ENCODE assay signal across 19 cellular contexts in genomic region chr14:78202976-78203375, GRCh38. TPM values are rescaled to one million over a fixed set of nuclear protein-coding genes. Genes with fewer than 3 reads are reported as not detected.
DNase-seq lines count a peak whose midpoint lies in the region; ATAC-seq, FAIRE-seq and TF ChIP-seq lines count a peak whose summit lies in the region.
"Had no signal": no experiment of that assay in that cellular context is flagged by ENCODE, and none has a peak within 500 bp of the region (broad histone marks: within the 10 kb centered on the region; RNA-seq: fewer than 3 reads in every experiment).

No MANE protein-coding gene starts in this region.

- TF ChIP-seq CTCF in H1 (IDR thresholded peaks at IDR 0.05; ENCODE audit: control extremely low read depth in 1 of 3, insufficient read depth in 1 of 3, low read depth in 1 of 3, low read length in 3 of 3) = no peak
- no peak for TF ChIP-seq CTCF in H9 (conservative IDR thresholded peaks at IDR 0.05)

- H3K23ac ChIP-seq in H1 (ENCODE audit: insufficient read length) (no peak overlapping the region), H9 (ENCODE audit: insufficient read length, low read depth, low read length) (no peak overlapping the region)

- no peaks in the 10 kb centered on the region for H3K9me3 Mint-ChIP-seq in activated T-cell treated with anti-CD3 and anti-CD28 coated beads, Interleukin-2, amount 50 U/mL, for 72 hours
- no peaks in the 10 kb centered on the region for H3K9me3 Mint-ChIP-seq in H9
- H3K9me3 Mint-ChIP-seq: activated CD4-positive, alpha-beta T cell treated with anti-CD3 and anti-CD28 coated beads, Interleukin-2, amount 10 ng/mL, durations not matched to agents 24 days and 14 days; dendritic cell treated with granulocyte-macrophage colony-stimulating factor and Interleukin-4, amounts not matched to agents 40 ng/mL and 50 ng/mL, for 4 days had no signal

- H3K23me2 ChIP-seq in H1 (ENCODE audit: low read depth, low read length) (no peaks in the 10 kb centered on the region), H9 (ENCODE audit: insufficient read length, low read depth, low read length, poor library complexity, severe bottlenecking) (no peaks in the 10 kb centered on the region)

- no peak for TF ChIP-seq POLR2A in H1 (IDR thresholded peaks at IDR 0.05; ENCODE audit: control extremely low read depth in 1 of 2, low read depth in 2 of 2, low read length in 2 of 2)

- H3K9me3 ChIP-seq in H1 (ENCODE audit: insufficient read depth in 2 of 2, low read depth in 1 of 2, low read length in 1 of 2) (no peaks in the 10 kb centered on the region), H9 (ENCODE audit: control insufficient read depth, low read depth, low read length) (no peaks in the 10 kb centered on the region)
- H3K9me3 ChIP-seq: breast epithelium, sigmoid colon, tibial artery had no signal

- H3K4ac ChIP-seq in H1 (replicated peaks; ENCODE audit: insufficient read length, low read depth, low read length) (no peak overlapping the region), H9 (ENCODE audit: low read depth, low read length) (no peak overlapping the region)

- H4K8ac ChIP-seq in H1 (ENCODE audit: extremely low read depth, insufficient read depth, low read length) (no peak overlapping the region), H9 (replicated peaks; ENCODE audit: insufficient read length, low read depth, low read length) (no peak overlapping the region)

- no peak overlapping the region for H3T11ph ChIP-seq in H9 (ENCODE audit: low read length)

- no peaks in the 10 kb centered on the region for H3K27me3 Mint-ChIP-seq in activated T-cell treated with anti-CD3 and anti-CD28 coated beads, Interleukin-2, amount 50 U/mL, for 72 hours (ENCODE audit: low read depth)
- peaks cover 2% of the 10 kb centered on the region; the same call in 1 of the 2 replicates for H3K27me3 Mint-ChIP-seq in H9 (ENCODE audit: low read depth)
- H3K27me3 Mint-ChIP-seq: CD4-positive, alpha-beta memory T cell had no signal

- whole genome bisulfite sequencing in H1 (ENCODE audit: extremely low coverage in 1 of 2, insufficient coverage in 1 of 2, insufficient read length in 1 of 2, insufficient replicate concordance in 2 of 2, low coverage in 1 of 2, low lambda C conversion rate in 2 of 2, missing lambda C conversion rate in 1 of 2), 2 experiments = 17% methylated on average over 1 of the region's 1 CpG; no CpG with 5 or more reads in 1 of the 2 experiments
- WGBS in H9 (ENCODE audit: extremely low coverage, insufficient read length, low lambda C conversion rate) = no CpG with 5 or more reads among the region's 1 CpG

- H3K4me3 ChIP-seq in H1 (ENCODE audit: extremely low read depth in 1 of 4, insufficient read depth in 2 of 4, low read depth in 3 of 4, low read length in 4 of 4) = no peak overlapping the region
- H3K4me3 ChIP-seq: breast epithelium, gastroesophageal sphincter, K562, sigmoid colon, tibial artery had no signal

- no peak overlapping the region for H3K4me2 ChIP-seq in H1 (ENCODE audit: insufficient read depth in 1 of 2, low read depth in 2 of 2, low read length in 2 of 2)
- H3K4me2 ChIP-seq in H9 (ENCODE audit: insufficient read depth, insufficient read length, low read length) = no peak overlapping the region

- H3K79me2 ChIP-seq in H1 (ENCODE audit: control insufficient read depth in 1 of 2, insufficient read depth in 2 of 2, low read length in 2 of 2) (no peaks in the 10 kb centered on the region), H9 (ENCODE audit: insufficient read depth, low read length) (no peaks in the 10 kb centered on the region)

- no peak overlapping the region for H3K4me3 Mint-ChIP-seq in activated T-cell treated with anti-CD3 and anti-CD28 coated beads, Interleukin-2, amount 50 U/mL, for 72 hours
- H3K4me3 Mint-ChIP-seq in H9 = no peak overlapping the region
- H3K4me3 Mint-ChIP-seq: CD4-positive, alpha-beta memory T cell; dendritic cell treated with granulocyte-macrophage colony-stimulating factor and Interleukin-4, amounts not matched to agents 40 ng/mL and 50 ng/mL, for 4 days; natural killer cell treated with Interleukin-12 subunit alpha and Interleukin-12 subunit beta and Interleukin-15 and Interleukin-18, amount 100 ng/mL, for 72 hours; stimulated activated naive B cell treated with anti-CD40 and anti-IgM and Interleukin-4, amounts not matched to agents 10 μg/mL and 1 μg/mL and 100 μg/mL, for 72 hours had no signal

- no peaks in the 10 kb centered on the region for H3K36me3 Mint-ChIP-seq in activated T-cell treated with anti-CD3 and anti-CD28 coated beads, Interleukin-2, amount 50 U/mL, for 72 hours (ENCODE audit: insufficient read depth in 2 of 2)
- peaks cover 0 to 4% (median 0%) of the 10 kb centered on the region in 3 experiments; a peak in 2 of 7 replicates for H3K36me3 Mint-ChIP-seq in H9 (ENCODE audit: insufficient read depth in 1 of 3, low read depth in 3 of 3)
- H3K36me3 Mint-ChIP-seq: CD4-positive, alpha-beta memory T cell; natural killer cell treated with Interleukin-12 subunit alpha and Interleukin-12 subunit beta and Interleukin-15 and Interleukin-18, amount 100 ng/mL, for 72 hours; stimulated activated naive B cell treated with anti-CD40 and anti-IgM and Interleukin-4, amounts not matched to agents 10 μg/mL and 1 μg/mL and 100 μg/mL, for 72 hours had no signal

- H3K4me1 ChIP-seq in H1 (replicated peaks in 1 of 4; ENCODE audit: control insufficient read depth in 3 of 4, insufficient read depth in 4 of 4, low read length in 3 of 4) = peaks cover 0 to 5% (median 1%) of the 10 kb centered on the region in 4 experiments; a peak in 1 of 7 replicates
- H3K4me1 ChIP-seq in H9 (ENCODE audit: insufficient read depth, low read length) = no peaks in the 10 kb centered on the region
- H3K4me1 ChIP-seq: breast epithelium, gastroesophageal sphincter, sigmoid colon, tibial artery had no signal

- H3K4me1 Mint-ChIP-seq in activated T-cell treated with anti-CD3 and anti-CD28 coated beads, Interleukin-2, amount 50 U/mL, for 72 hours (ENCODE audit: low read depth) = peaks cover 11% of the 10 kb centered on the region
- peaks cover 16 to 22% of the 10 kb centered on the region in 2 experiments for H3K4me1 Mint-ChIP-seq in H9

- H3K27me3 ChIP-seq in H1 (replicated peaks in 1 of 4; ENCODE audit: control insufficient read depth in 3 of 4, extremely low read depth in 1 of 4, insufficient read depth in 3 of 4, low read length in 3 of 4) (no peaks in the 10 kb centered on the region), H9 (ENCODE audit: insufficient read depth, low read length) (no peaks in the 10 kb centered on the region)
- H3K27me3 ChIP-seq: breast epithelium, sigmoid colon, tibial artery had no signal

- H3K27ac Mint-ChIP-seq in activated T-cell treated with anti-CD3 and anti-CD28 coated beads, Interleukin-2, amount 50 U/mL, for 72 hours = no peak overlapping the region
- H3K27ac Mint-ChIP-seq in H9 = 0 out of 7 replicates have a peak overlapping the region, but pooled peaks of 1 of the 3 experiments have one; percentile 16
- H3K27ac Mint-ChIP-seq: activated CD4-positive, alpha-beta T cell treated with anti-CD3 and anti-CD28 coated beads, Interleukin-2, amount 10 ng/mL, durations not matched to agents 24 days and 14 days; CD4-positive, alpha-beta memory T cell; dendritic cell treated with granulocyte-macrophage colony-stimulating factor and Interleukin-4, amounts not matched to agents 40 ng/mL and 50 ng/mL, for 4 days; natural killer cell treated with Interleukin-12 subunit alpha and Interleukin-12 subunit beta and Interleukin-15 and Interleukin-18, amount 100 ng/mL, for 72 hours; stimulated activated naive B cell treated with anti-CD40 and anti-IgM and Interleukin-4, amounts not matched to agents 10 μg/mL and 1 μg/mL and 100 μg/mL, for 72 hours had no signal

- H2BK120ac ChIP-seq in H1 (replicated peaks; ENCODE audit: low read depth, low read length) = no peak overlapping the region
- H2BK120ac ChIP-seq in H9 (ENCODE audit: low read depth, low read length, poor library complexity, severe bottlenecking) = no peak overlapping the region

- POLR2A ChIA-PET in H1 (lab: Charles Lee; ENCODE audit: partially characterized antibody) = no interaction called here

- peak overlapping the region; percentile 50; the same call in 1 of the 2 replicates for H2BK12ac ChIP-seq in H1 (ENCODE audit: low read depth, low read length)
- no peak overlapping the region for H2BK12ac ChIP-seq in H9 (ENCODE audit: insufficient read length, low read depth, low read length)

- H3K56ac ChIP-seq in H1 (replicated peaks; ENCODE audit: insufficient read length, low read depth, low read length) = no peak overlapping the region
- no peak overlapping the region for H3K56ac ChIP-seq in H9 (ENCODE audit: insufficient read length, low read depth, low read length)

- TF ChIP-seq RAD21 in H1 (IDR thresholded peaks at IDR 0.05 in 1 of 2, conservative IDR thresholded peaks at IDR 0.05 in 1 of 2; ENCODE audit: low read depth in 2 of 2, low read length in 2 of 2) = no peak

- H2AK5ac ChIP-seq in H1 (ENCODE audit: low read depth, low read length) (no peak overlapping the region), H9 (ENCODE audit: insufficient read length, low read length) (no peak overlapping the region)

- H4K20me1 ChIP-seq in H1 (replicated peaks in 1 of 2; ENCODE audit: control insufficient read depth in 1 of 2, insufficient read depth in 2 of 2, low read length in 2 of 2) = no peaks in the 10 kb centered on the region
- H4K20me1 ChIP-seq in H9 (ENCODE audit: control insufficient read depth, insufficient read depth, insufficient read length) = no peaks in the 10 kb centered on the region

- DNase-seq in DMS153 treated with DMSO at 0.1 percent for 48 hours (lab: John Stamatoyannopoulos, UW; ENCODE audit: unreplicated experiment) (peak; percentile 85), NCI-H1417 (lab: John Stamatoyannopoulos, UW) (peak; percentile 93 to 99 (median 94)), NCI-H2171 (lab: John Stamatoyannopoulos, UW) (peak; percentile 39), H1 (ENCODE audit: low read depth in 1 of 2, low spot score in 2 of 2) (no peak), GM19239 (ENCODE audit: insufficient read length, low spot score) (no peak), H9 (no peak), DMS 273 (lab: John Stamatoyannopoulos, UW; ENCODE audit: unreplicated experiment) (no peak)
- DNase-seq in activated T-cell treated with anti-CD3 and anti-CD28 coated beads, Interleukin-2, amount 50 U/mL, for 72 hours = no peak
- DNase-seq: activated CD4-positive, alpha-beta T cell treated with anti-CD3 and anti-CD28 coated beads, Interleukin-2, amount 10 ng/mL, durations not matched to agents 24 days and 14 days; CD4-positive, alpha-beta memory T cell; left cardiac atrium; sigmoid colon; stimulated activated naive B cell treated with anti-CD40 and anti-IgM and Interleukin-4, amounts not matched to agents 10 μg/mL and 1 μg/mL and 100 μg/mL, for 72 hours; tibial artery had no signal

- no peaks in the 10 kb centered on the region for H3K36me3 ChIP-seq in H1 (ENCODE audit: control insufficient read depth in 2 of 4, insufficient read depth in 4 of 4, low read length in 3 of 4)
- H3K36me3 ChIP-seq: breast epithelium, gastroesophageal sphincter, sigmoid colon, tibial artery had no signal

- H2AFZ ChIP-seq in H1 (ENCODE audit: low read length) (no peak overlapping the region), H9 (ENCODE audit: low read length) (no peak overlapping the region)

- no peak for FAIRE-seq in H1 (lab: Jason Lieb, UNC)
- no peak for FAIRE-seq in GM19239 (lab: Jason Lieb, UNC)
- FAIRE-seq: K562 had no signal

- H2BK15ac ChIP-seq in H1 (ENCODE audit: low read length) = no peak overlapping the region
- H2BK15ac ChIP-seq in H9 (ENCODE audit: low read depth, low read length) = no peak overlapping the region

- TF ChIP-seq EP300 in H1 (IDR thresholded peaks at IDR 0.05; ENCODE audit: borderline replicate concordance in 1 of 2, low read depth in 2 of 2, low read length in 2 of 2) = no peak

- no peak overlapping the region for H3K27ac ChIP-seq in H1 (ENCODE audit: low read depth, low read length)
- H3K27ac ChIP-seq in H9 (ENCODE audit: insufficient read length, low read depth, low read length) = no peak overlapping the region
- H3K27ac ChIP-seq: breast epithelium, gastroesophageal sphincter, sigmoid colon, tibial artery had no signal

- H4K5ac ChIP-seq in H1 (ENCODE audit: insufficient read length, low read depth, low read length) (no peak overlapping the region), H9 (ENCODE audit: insufficient read length, low read depth, low read length) (no peak overlapping the region)

- peak overlapping the region; percentile 43; the same call in 1 of the 2 replicates for H3K18ac ChIP-seq in H1 (ENCODE audit: extremely low read depth, low read length)
- H3K18ac ChIP-seq in H9 (ENCODE audit: insufficient read length, low read depth, low read length) = no peak overlapping the region

- no peaks in the 10 kb centered on the region for H3K79me1 ChIP-seq in H1 (ENCODE audit: low read depth, low read length)
- no peaks in the 10 kb centered on the region for H3K79me1 ChIP-seq in H9 (ENCODE audit: insufficient read depth, low read depth, low read length, poor library complexity, severe bottlenecking)

- H2BK5ac ChIP-seq in H1 (ENCODE audit: low read depth, low read length) = no peak overlapping the region
- no peak overlapping the region for H2BK5ac ChIP-seq in H9 (ENCODE audit: insufficient read length, low read length)

- H3K9ac ChIP-seq in H1 (replicated peaks in 1 of 4; ENCODE audit: extremely low read depth in 1 of 4, low read depth in 3 of 4, low read length in 3 of 4) = no peak overlapping the region
- no peak overlapping the region for H3K9ac ChIP-seq in H9 (ENCODE audit: extremely low read depth, insufficient read length, low read length)

- H3K14ac ChIP-seq in H1 (ENCODE audit: insufficient read length) (no peak overlapping the region), H9 (ENCODE audit: insufficient read depth, low read length) (no peak overlapping the region)

- ATAC-seq in activated T-cell treated with anti-CD3 and anti-CD28 coated beads, Interleukin-2, amount 50 U/mL, for 72 hours (replicated peaks in 1 of 2) = no peak
- ATAC-seq: gastroesophageal sphincter; K562; left cardiac atrium; natural killer cell treated with Interleukin-12 subunit alpha and Interleukin-12 subunit beta and Interleukin-15 and Interleukin-18, amount 100 ng/mL, for 72 hours had no signal

- CTCF ChIA-PET in H1 (lab: Charles Lee; ENCODE audit: partially characterized antibody) = no interaction called here

- H2BK20ac ChIP-seq in H1 (ENCODE audit: low read length) (no peak overlapping the region), H9 (ENCODE audit: low read depth, low read length, poor library complexity, severe bottlenecking) (no peak overlapping the region)

- no peak overlapping the region for H4K91ac ChIP-seq in H1 (replicated peaks; ENCODE audit: insufficient read length, low read length)
- H4K91ac ChIP-seq in H9 (ENCODE audit: insufficient read length, low read depth, low read length) = no peak overlapping the region

RNA-seq across cellular contexts. Expression of gene NRXN3, which starts 32.8 kb away (rescaled TPM):
- 3.0 and 4.1 TPM in 2 replicates for total RNA-seq in H1 (2021; fragmentation: NEBNext Ultra II Directional; extraction: Animal tissue kit (Norgen Biotek cat#: 25700))
- polyA plus RNA-seq in H1 (2011; rRNA removed) = 2.6 and 3.1 TPM in 2 replicates
- polyA plus RNA-seq in H1 (2011; cell fraction: cytosol; rRNA removed) = 2.3 TPM
- 11.2 TPM for polyA plus RNA-seq in H1 (2011; cell fraction: nucleus; rRNA removed)
- 1.9 to 2.7 TPM (median 2.2 TPM) in 4 replicates for polyA plus RNA-seq in H1 (2012, experiment 1 of 2)
- 0.35 TPM for polyA plus RNA-seq in H1 (2012, experiment 2 of 2)
- 3.1 TPM for polyA plus RNA-seq in H1 (2013, experiment 1 of 2)
- polyA plus RNA-seq in H1 (2013, experiment 2 of 2) = 3.0 TPM
- 9.8 and 14.1 TPM in 2 replicates for polyA minus RNA-seq in H1 (2011; rRNA and poly(A)+ RNA removed)
- polyA minus RNA-seq in H1 (2011; cell fraction: cytosol; rRNA and poly(A)+ RNA removed) = 3.4 TPM
- 41.5 TPM for polyA minus RNA-seq in H1 (2011; cell fraction: nucleus; rRNA and poly(A)+ RNA removed)
- total RNA-seq in activated T-cell treated with anti-CD3 and anti-CD28 coated beads, Interleukin-2, amount 50 U/mL, for 72 hours = not detected
- total RNA-seq in H9 (2021) = 1.5 and 1.8 TPM in 2 replicates
- total RNA-seq: activated CD4-positive, alpha-beta T cell treated with anti-CD3 and anti-CD28 coated beads, Interleukin-2, amount 10 ng/mL, durations not matched to agents 24 days and 14 days; CD4-positive, alpha-beta memory T cell; natural killer cell treated with Interleukin-12 subunit alpha and Interleukin-12 subunit beta and Interleukin-15 and Interleukin-18, amount 100 ng/mL, for 72 hours had no signal
- polyA plus RNA-seq: CD4-positive, alpha-beta memory T cell; K562 had no signal

Comparison
In these comparisons a context has a peak if more than half of its experiments do, and no peak if none do; other contexts are left out.
1. DNase-seq: peak in DMS153 treated with DMSO at 0.1 percent for 48 hours (single experiment), NCI-H1417 (3 of 3) and NCI-H2171 (single experiment); none in H1 (0 of 2), GM19239 (single experiment), activated T-cell treated with anti-CD3 and anti-CD28 coated beads, Interleukin-2, amount 50 U/mL, for 72 hours (0 of 2), H9 (single experiment) and DMS 273 (single experiment).